Comparison of ENCODE assay signal across 13 cellular contexts in the genomic region with DNA sequence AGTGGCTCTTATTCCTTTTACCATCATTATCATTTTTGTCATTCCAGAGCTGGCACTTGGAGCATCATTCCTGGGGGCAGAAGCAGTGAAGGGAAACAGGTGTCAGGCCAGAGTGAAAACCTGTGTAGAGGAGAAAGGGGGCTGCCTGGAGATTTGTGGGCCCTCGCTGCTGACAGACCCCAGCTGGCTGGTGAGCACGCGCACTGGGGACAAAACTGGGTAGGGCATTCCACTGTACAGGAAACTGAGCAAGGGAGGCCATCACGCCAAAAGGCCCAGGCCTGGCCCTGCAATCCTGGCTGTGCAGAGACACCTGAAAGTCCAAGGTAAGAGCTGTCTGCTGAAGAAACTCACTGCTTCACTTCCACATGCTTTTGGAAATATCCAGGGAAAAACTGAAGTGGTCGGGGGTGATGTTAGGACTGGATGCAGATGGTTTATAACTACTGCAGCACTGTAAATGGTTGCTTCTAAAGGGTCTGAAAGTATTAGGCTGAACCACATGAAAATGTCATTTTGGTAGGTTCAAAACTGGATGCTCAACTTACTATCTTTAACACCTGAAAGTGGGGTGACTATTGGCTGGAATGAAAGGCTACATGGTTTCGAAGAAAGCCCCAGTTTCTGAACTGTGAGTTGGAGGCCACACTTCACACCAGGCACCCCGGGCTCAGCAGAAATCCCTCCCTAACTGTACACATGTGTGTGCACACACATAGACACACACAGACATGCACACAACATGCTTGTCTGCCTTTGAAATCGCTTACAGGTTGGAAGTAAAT.
A peak's percentile ranks its signal among the peaks of the same experiment; 100 is the strongest.
DNase-seq lines count a peak whose midpoint lies in the region; ATAC-seq and TF ChIP-seq lines count a peak whose summit lies in the region.
"Had no signal": no experiment of that assay in that cellular context is flagged by ENCODE, and none has a peak within 500 bp of the region (broad histone marks: within the 10 kb centered on the region; RNA-seq: fewer than 3 reads in every experiment).

No MANE protein-coding gene starts in this region.

- CTCF ChIA-PET in WTC11 (lab: Charles Lee) = interaction anchor here (1.1 to 1.9 kb wide), 3 partner anchors 41 to 53 kb away, joined by 3 to 5 read pairs (median 3); no protein-coding TSS in a partner anchor
- CTCF ChIA-PET in CD4-positive, alpha-beta T cell (lab: Charles Lee) = no interaction called here

- peaks cover 9% of the 10 kb centered on the region for H3K27me3 ChIP-seq in CD4-positive, alpha-beta T cell (ENCODE audit: control insufficient read depth, insufficient read depth, low read length)
- H3K27me3 ChIP-seq: body of pancreas had no signal

- H3K27ac Mint-ChIP-seq in glutamatergic neuron (ENCODE audit: unreplicated experiment) (peak overlapping the region; percentile 26), WTC11 (no peak overlapping the region)
- H3K27ac Mint-ChIP-seq in CD4-positive, alpha-beta T cell = no peak overlapping the region

- POLR2A ChIA-PET in WTC11 (lab: Charles Lee) = no interaction called here
- POLR2A ChIA-PET in CD4-positive, alpha-beta T cell (lab: Charles Lee) = interaction anchor here (0.6 kb wide), 1 partner anchor 23 kb away, joined by 3 read pairs; no protein-coding TSS in a partner anchor

- no peaks in the 10 kb centered on the region for H3K9me3 ChIP-seq in CD4-positive, alpha-beta T cell (ENCODE audit: control insufficient read depth, low read length)
- H3K9me3 ChIP-seq: body of pancreas had no signal

- H3K9me3 Mint-ChIP-seq in glutamatergic neuron (ENCODE audit: unreplicated experiment) (peaks cover 22% of the 10 kb centered on the region), WTC11 (no peaks in the 10 kb centered on the region)
- H3K9me3 Mint-ChIP-seq in CD4-positive, alpha-beta T cell = no peaks in the 10 kb centered on the region

- H3K36me3 Mint-ChIP-seq in glutamatergic neuron (ENCODE audit: unreplicated experiment) (no peaks in the 10 kb centered on the region), WTC11 (no peaks in the 10 kb centered on the region)
- H3K36me3 Mint-ChIP-seq in CD4-positive, alpha-beta T cell (ENCODE audit: low read depth) = no peaks in the 10 kb centered on the region

- H3K27me3 Mint-ChIP-seq in glutamatergic neuron (ENCODE audit: unreplicated experiment) = peaks cover 12% of the 10 kb centered on the region
- H3K27me3 Mint-ChIP-seq in WTC11 (ENCODE audit: low read depth) = no peaks in the 10 kb centered on the region
- H3K27me3 Mint-ChIP-seq in CD4-positive, alpha-beta T cell = peaks cover 5% of the 10 kb centered on the region

- in situ Hi-C loops in GM13977 (cut with MboI; ENCODE audit: low pct_unique_long_range_greater_than_20kb, low sequenced_read_pairs, unreplicated experiment) = no loop called here

- H3K4me1 Mint-ChIP-seq in glutamatergic neuron (ENCODE audit: low read depth, unreplicated experiment) = peaks cover 49% of the 10 kb centered on the region
- peaks cover 52% of the 10 kb centered on the region for H3K4me1 Mint-ChIP-seq in WTC11
- peaks cover 8% of the 10 kb centered on the region for H3K4me1 Mint-ChIP-seq in CD4-positive, alpha-beta T cell (ENCODE audit: low read depth)

- H3K4me3 Mint-ChIP-seq in glutamatergic neuron (ENCODE audit: unreplicated experiment) (no peak overlapping the region), WTC11 (no peak overlapping the region)
- H3K4me3 Mint-ChIP-seq in CD4-positive, alpha-beta T cell = no peak overlapping the region

- no peak for TF ChIP-seq CTCF in GM13977 (IDR thresholded peaks at IDR 0.05; ENCODE audit: extremely low read depth, insufficient read depth, missing control alignments)
- no peak for TF ChIP-seq CTCF in glutamatergic neuron (IDR thresholded peaks at IDR 0.05; ENCODE audit: partially characterized antibody, unreplicated experiment)
- no peak for TF ChIP-seq CTCF in WTC11 (IDR thresholded peaks at IDR 0.05)
- TF ChIP-seq CTCF in CD4-positive, alpha-beta T cell (IDR thresholded peaks at IDR 0.05) = no peak

- no peak overlapping the region for H3K27ac ChIP-seq in CD4-positive, alpha-beta T cell (ENCODE audit: low read depth, low read length)
- H3K27ac ChIP-seq: body of pancreas had no signal

- DNase-seq in GM13977 (ENCODE audit: low spot score) (peak; percentile 73), glutamatergic neuron (no peak), iPS-NIHi11 (ENCODE audit: low spot score) (no peak), NCI-H146 (lab: John Stamatoyannopoulos, UW) (no peak), WTC11 (ENCODE audit: low spot score) (no peak)
- no peak for DNase-seq in CD4-positive, alpha-beta T cell
- DNase-seq: body of pancreas, GOT3, NCI-H1417 treated with DMSO at 0.1 percent for 48 hours, NCI-H69, trophoblast cell had no signal

- intact Hi-C loops in CD4-positive, alpha-beta T cell (cut with DNase I, micrococcal nuclease) = no loop called here

- peak; percentile 53 for ATAC-seq in GM19463 (IDR thresholded peaks at IDR 0.05; ENCODE audit: unreplicated experiment)
- peak; percentile 43 for ATAC-seq in HG02938 (IDR thresholded peaks at IDR 0.05; ENCODE audit: unreplicated experiment)
- ATAC-seq in WTC11 = no peak
- ATAC-seq in CD4-positive, alpha-beta T cell (ENCODE audit: poor library complexity) = no peak
- ATAC-seq: body of pancreas had no signal

TF ChIP-seq in WTC11, 78 proteins besides CTCF, POLR2A, EP300 and RAD21 (continues in another document):
- TF ChIP-seq, protein P1, sequence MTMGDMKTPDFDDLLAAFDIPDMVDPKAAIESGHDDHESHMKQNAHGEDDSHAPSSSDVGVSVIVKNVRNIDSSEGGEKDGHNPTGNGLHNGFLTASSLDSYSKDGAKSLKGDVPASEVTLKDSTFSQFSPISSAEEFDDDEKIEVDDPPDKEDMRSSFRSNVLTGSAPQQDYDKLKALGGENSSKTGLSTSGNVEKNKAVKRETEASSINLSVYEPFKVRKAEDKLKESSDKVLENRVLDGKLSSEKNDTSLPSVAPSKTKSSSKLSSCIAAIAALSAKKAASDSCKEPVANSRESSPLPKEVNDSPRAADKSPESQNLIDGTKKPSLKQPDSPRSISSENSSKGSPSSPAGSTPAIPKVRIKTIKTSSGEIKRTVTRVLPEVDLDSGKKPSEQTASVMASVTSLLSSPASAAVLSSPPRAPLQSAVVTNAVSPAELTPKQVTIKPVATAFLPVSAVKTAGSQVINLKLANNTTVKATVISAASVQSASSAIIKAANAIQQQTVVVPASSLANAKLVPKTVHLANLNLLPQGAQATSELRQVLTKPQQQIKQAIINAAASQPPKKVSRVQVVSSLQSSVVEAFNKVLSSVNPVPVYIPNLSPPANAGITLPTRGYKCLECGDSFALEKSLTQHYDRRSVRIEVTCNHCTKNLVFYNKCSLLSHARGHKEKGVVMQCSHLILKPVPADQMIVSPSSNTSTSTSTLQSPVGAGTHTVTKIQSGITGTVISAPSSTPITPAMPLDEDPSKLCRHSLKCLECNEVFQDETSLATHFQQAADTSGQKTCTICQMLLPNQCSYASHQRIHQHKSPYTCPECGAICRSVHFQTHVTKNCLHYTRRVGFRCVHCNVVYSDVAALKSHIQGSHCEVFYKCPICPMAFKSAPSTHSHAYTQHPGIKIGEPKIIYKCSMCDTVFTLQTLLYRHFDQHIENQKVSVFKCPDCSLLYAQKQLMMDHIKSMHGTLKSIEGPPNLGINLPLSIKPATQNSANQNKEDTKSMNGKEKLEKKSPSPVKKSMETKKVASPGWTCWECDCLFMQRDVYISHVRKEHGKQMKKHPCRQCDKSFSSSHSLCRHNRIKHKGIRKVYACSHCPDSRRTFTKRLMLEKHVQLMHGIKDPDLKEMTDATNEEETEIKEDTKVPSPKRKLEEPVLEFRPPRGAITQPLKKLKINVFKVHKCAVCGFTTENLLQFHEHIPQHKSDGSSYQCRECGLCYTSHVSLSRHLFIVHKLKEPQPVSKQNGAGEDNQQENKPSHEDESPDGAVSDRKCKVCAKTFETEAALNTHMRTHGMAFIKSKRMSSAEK (CRISPR knock-in tag; IDR thresholded peaks at IDR 0.05; ENCODE audit: borderline replicate concordance) = no peak
- TF ChIP-seq, protein P2, sequence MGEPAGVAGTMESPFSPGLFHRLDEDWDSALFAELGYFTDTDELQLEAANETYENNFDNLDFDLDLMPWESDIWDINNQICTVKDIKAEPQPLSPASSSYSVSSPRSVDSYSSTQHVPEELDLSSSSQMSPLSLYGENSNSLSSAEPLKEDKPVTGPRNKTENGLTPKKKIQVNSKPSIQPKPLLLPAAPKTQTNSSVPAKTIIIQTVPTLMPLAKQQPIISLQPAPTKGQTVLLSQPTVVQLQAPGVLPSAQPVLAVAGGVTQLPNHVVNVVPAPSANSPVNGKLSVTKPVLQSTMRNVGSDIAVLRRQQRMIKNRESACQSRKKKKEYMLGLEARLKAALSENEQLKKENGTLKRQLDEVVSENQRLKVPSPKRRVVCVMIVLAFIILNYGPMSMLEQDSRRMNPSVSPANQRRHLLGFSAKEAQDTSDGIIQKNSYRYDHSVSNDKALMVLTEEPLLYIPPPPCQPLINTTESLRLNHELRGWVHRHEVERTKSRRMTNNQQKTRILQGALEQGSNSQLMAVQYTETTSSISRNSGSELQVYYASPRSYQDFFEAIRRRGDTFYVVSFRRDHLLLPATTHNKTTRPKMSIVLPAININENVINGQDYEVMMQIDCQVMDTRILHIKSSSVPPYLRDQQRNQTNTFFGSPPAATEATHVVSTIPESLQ (CRISPR knock-in tag; IDR thresholded peaks at IDR 0.05) = no peak
- TF ChIP-seq JUN (CRISPR knock-in tag; IDR thresholded peaks at IDR 0.05) (no peak), JAZF1 (CRISPR knock-in tag; IDR thresholded peaks at IDR 0.05) (no peak), ESRRA (CRISPR knock-in tag; IDR thresholded peaks at IDR 0.05; ENCODE audit: borderline replicate concordance) (no peak), IRF2 (CRISPR knock-in tag; IDR thresholded peaks at IDR 0.05; ENCODE audit: borderline replicate concordance, low read depth) (no peak)
- TF ChIP-seq, protein P3, sequence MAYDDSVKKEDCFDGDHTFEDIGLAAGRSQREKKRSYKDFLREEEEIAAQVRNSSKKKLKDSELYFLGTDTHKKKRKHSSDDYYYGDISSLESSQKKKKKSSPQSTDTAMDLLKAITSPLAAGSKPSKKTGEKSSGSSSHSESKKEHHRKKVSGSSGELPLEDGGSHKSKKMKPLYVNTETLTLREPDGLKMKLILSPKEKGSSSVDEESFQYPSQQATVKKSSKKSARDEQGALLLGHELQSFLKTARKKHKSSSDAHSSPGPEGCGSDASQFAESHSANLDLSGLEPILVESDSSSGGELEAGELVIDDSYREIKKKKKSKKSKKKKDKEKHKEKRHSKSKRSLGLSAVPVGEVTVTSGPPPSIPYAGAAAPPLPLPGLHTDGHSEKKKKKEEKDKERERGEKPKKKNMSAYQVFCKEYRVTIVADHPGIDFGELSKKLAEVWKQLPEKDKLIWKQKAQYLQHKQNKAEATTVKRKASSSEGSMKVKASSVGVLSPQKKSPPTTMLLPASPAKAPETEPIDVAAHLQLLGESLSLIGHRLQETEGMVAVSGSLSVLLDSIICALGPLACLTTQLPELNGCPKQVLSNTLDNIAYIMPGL (CRISPR knock-in tag; IDR thresholded peaks at IDR 0.05) = no peak

Comparison
In these comparisons a context has a peak if more than half of its experiments do, and no peak if none do; other contexts are left out.
1. ATAC-seq: peak in GM19463 (single experiment) and HG02938 (single experiment); none in WTC11 (single experiment) and CD4-positive, alpha-beta T cell (single experiment).